In the genomic region with DNA sequence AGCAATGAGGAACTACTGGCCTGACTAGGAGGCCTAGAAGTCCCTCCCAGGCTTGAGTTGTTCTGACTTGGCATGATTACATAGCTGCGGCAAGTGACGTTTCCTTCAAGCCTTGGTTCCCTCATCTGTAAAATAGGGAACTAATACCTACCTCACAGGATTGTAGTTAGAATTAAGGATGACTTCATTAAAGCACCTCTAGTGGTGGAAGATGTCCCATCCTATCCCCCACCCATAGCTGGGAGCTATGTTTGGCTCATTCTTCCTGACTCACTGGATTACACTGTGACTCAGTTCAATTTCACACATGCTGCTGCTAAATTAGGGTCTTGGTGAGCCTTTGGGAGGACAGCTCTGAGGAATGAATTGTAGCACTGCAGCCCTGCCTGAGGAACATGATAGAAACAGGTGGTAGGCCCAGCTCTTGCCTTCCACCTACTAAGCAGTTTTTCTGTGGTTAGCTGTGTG, we compare ENCODE assay signal across 8 cellular contexts. TPM values are rescaled to one million over a fixed set of nuclear protein-coding genes. Genes with fewer than 3 reads are reported as not detected.
A peak's percentile ranks its signal among the peaks of the same experiment; 100 is the strongest.
DNase-seq lines count a peak whose midpoint lies in the region; ATAC-seq and TF ChIP-seq lines count a peak whose summit lies in the region.

No MANE protein-coding gene starts in this region.

- CTCF ChIA-PET in HCT116 (lab: Charles Lee), result interaction anchor here (0.8 to 4.2 kb wide), 7 partner anchors 8 to 322 kb away, joined by 3 to 27 read pairs (median 3); partner anchors contain the start of gene IPO9

- H4K20me1 ChIP-seq in HCT116 (ENCODE audit: insufficient read depth), result no peaks in the 10 kb centered on the region

- POLR2A ChIA-PET in HCT116 (lab: Charles Lee), result interaction anchor here (1.0 to 2.0 kb wide), 5 partner anchors 13 to 168 kb away, joined by 3 to 9 read pairs (median 5); partner anchors contain the start of gene ELF3

- ATAC-seq in HCT116 (peak; percentile 67), upper lobe of right lung (peak; percentile 66)

- H3K4me3 ChIP-seq in HCT116 (replicated peaks in 1 of 2; ENCODE audit: low read depth in 1 of 2, low read length in 2 of 2) (peak overlapping the region in 1 of 2 experiments; percentile 23; a peak in 1 of 4 replicates), upper lobe of right lung (no peak overlapping the region), HAP-1 (no peak overlapping the region)

- peak in 2 of 3 experiments; percentile 38 to 43; a peak in 4 of 6 replicates for TF ChIP-seq CTCF in HCT116 (IDR thresholded peaks at IDR 0.05 in 2 of 3, conservative IDR thresholded peaks at IDR 0.05 in 1 of 3; ENCODE audit: borderline replicate concordance in 1 of 3, insufficient read depth in 1 of 3, low read depth in 2 of 3, low read length in 2 of 3)
- TF ChIP-seq CTCF in upper lobe of right lung (IDR thresholded peaks at IDR 0.05), result no peak

- no peak for TF ChIP-seq RAD21 in HCT116 (IDR thresholded peaks at IDR 0.05; ENCODE audit: low read depth)

- H3K9ac ChIP-seq in HCT116 (ENCODE audit: low read length), result peak overlapping the region; percentile 54

- TF ChIP-seq POLR2A in HCT116 (IDR thresholded peaks at IDR 0.05; ENCODE audit: borderline replicate concordance, extremely low read depth, insufficient read depth, insufficient read length), result no peak

- H3K4me2 ChIP-seq in HCT116 (ENCODE audit: low read length), result peak overlapping the region; percentile 71

- intact Hi-C loops in HCT116 (cut with micrococcal nuclease), result no loop called here
- intact Hi-C loops in upper lobe of right lung (cut with DNase I), result no loop called here

- no peak overlapping the region for H2AFZ ChIP-seq in HCT116 (ENCODE audit: low read depth, low read length, poor library complexity, severe bottlenecking)

- no peaks in the 10 kb centered on the region for H3K79me2 ChIP-seq in HCT116 (ENCODE audit: insufficient read depth, low read length)

- no peaks in the 10 kb centered on the region for H3K9me3 ChIP-seq in HCT116 (ENCODE audit: control insufficient read depth in 1 of 2, insufficient read depth in 1 of 2, low read depth in 1 of 2, low read length in 2 of 2)
- H3K9me3 ChIP-seq in upper lobe of right lung, result no peaks in the 10 kb centered on the region
- H3K9me3 ChIP-seq in HAP-1, result no peaks in the 10 kb centered on the region

- in situ Hi-C loops in HAP-1 (cut with MboI; ENCODE audit: low sequenced_read_pairs), result no loop called here

- H3K9me2 ChIP-seq in HCT116 (ENCODE audit: insufficient read depth), result no peaks in the 10 kb centered on the region

- H3K27me3 ChIP-seq in HCT116 (ENCODE audit: insufficient read depth, low read length), result no peaks in the 10 kb centered on the region
- no peaks in the 10 kb centered on the region for H3K27me3 ChIP-seq in upper lobe of right lung
- H3K27me3 ChIP-seq in HAP-1 (ENCODE audit: low read depth), result 0 out of 2 replicates have a peak, but pooled peaks cover 4% of the 10 kb centered on the region

- BruUV-seq in HCT116 (replicated peaks; lab: Mats Ljungman, UMichigan), result no TSS peak

- H3K36me3 ChIP-seq in HCT116 (ENCODE audit: control insufficient read depth in 1 of 2, insufficient read depth in 2 of 2, low read length in 2 of 2), result no peaks in the 10 kb centered on the region
- H3K36me3 ChIP-seq in upper lobe of right lung, result no peaks in the 10 kb centered on the region
- H3K36me3 ChIP-seq in HAP-1 (replicated peaks), result peaks cover 4% of the 10 kb centered on the region; the same call in 1 of the 2 replicates

- H3K27ac ChIP-seq in HCT116 (ENCODE audit: low read depth, low read length), result peak overlapping the region; percentile 64
- H3K27ac ChIP-seq in upper lobe of right lung, result no peak overlapping the region

- DNase-seq in EH (ENCODE audit: low read depth) (peak; percentile 92), HCT116 (ENCODE audit: low read depth, low spot score) (peak; percentile 71), SIG-M5 treated with dmso at 0.1 percent for 504 hours (lab: John Stamatoyannopoulos, UW; ENCODE audit: unreplicated experiment) (peak; percentile 99), fibroblast of the conjunctiva (ENCODE audit: low read depth) (peak; percentile 48), upper lobe of right lung (no peak), NCI-H526 (lab: John Stamatoyannopoulos, UW) (no peak), HAP-1 (ENCODE audit: low spot score in 2 of 2) (no peak)
- no peak for DNase-seq in activated effector memory CD4-positive, alpha-beta T cell treated with Interleukin-2 at 50 U/mL for 16 hours

- H3K4me1 ChIP-seq in HCT116 (ENCODE audit: control insufficient read depth in 1 of 2, insufficient read depth in 2 of 2, low read length in 2 of 2) (peaks cover 37 to 56% of the 10 kb centered on the region in 2 experiments), upper lobe of right lung (peaks cover 17% of the 10 kb centered on the region), HAP-1 (no peaks in the 10 kb centered on the region)

- RAD21 ChIA-PET in HCT116 (lab: Charles Lee; ENCODE audit: low non-redundant PET in 1 of 2, low total read pairs in 2 of 2, uncharacterized antibody in 2 of 2, unreplicated experiment in 2 of 2), result interaction anchor here in 1 of 2 experiments (0.9 kb wide), 1 partner anchor 91 kb away, joined by 5 read pairs; no protein-coding TSS in a partner anchor

TF ChIP-seq in HCT116, 20 proteins besides CTCF, POLR2A, EP300 and RAD21 (continues in another document):
- TF ChIP-seq TCF7L2 (IDR thresholded peaks at IDR 0.05; ENCODE audit: borderline replicate concordance, extremely low read depth, insufficient read depth, insufficient read length) (no peak), EZH2phosphoT487 (IDR thresholded peaks at IDR 0.05; ENCODE audit: borderline replicate concordance) (no peak), POLR2AphosphoS5 (IDR thresholded peaks at IDR 0.05; ENCODE audit: low read depth, low read length) (peak; percentile 68), EZH2 (IDR thresholded peaks at IDR 0.05) (no peak), CBX3 (IDR thresholded peaks at IDR 0.05; ENCODE audit: low read depth) (no peak), ELF1 (IDR thresholded peaks at IDR 0.05; ENCODE audit: borderline replicate concordance, low read depth) (no peak), FOSL1 (IDR thresholded peaks at IDR 0.05; ENCODE audit: low read depth) (no peak), ATF3 (IDR thresholded peaks at IDR 0.05) (no peak), ZNF274 (IDR thresholded peaks at IDR 0.05; ENCODE audit: low read depth, low read length) (no peak), SIN3A (IDR thresholded peaks at IDR 0.05; ENCODE audit: low read depth) (no peak), YY1 (IDR thresholded peaks at IDR 0.05; ENCODE audit: extremely low read depth, insufficient replicate concordance, low read depth, low read length) (peak; percentile 18), CEBPB (IDR thresholded peaks at IDR 0.05; ENCODE audit: low read depth) (no peak)
- TF ChIP-seq, protein P1, sequence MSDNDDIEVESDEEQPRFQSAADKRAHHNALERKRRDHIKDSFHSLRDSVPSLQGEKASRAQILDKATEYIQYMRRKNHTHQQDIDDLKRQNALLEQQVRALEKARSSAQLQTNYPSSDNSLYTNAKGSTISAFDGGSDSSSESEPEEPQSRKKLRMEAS (IDR thresholded peaks at IDR 0.05), result no peak
- TF ChIP-seq, protein P2, sequence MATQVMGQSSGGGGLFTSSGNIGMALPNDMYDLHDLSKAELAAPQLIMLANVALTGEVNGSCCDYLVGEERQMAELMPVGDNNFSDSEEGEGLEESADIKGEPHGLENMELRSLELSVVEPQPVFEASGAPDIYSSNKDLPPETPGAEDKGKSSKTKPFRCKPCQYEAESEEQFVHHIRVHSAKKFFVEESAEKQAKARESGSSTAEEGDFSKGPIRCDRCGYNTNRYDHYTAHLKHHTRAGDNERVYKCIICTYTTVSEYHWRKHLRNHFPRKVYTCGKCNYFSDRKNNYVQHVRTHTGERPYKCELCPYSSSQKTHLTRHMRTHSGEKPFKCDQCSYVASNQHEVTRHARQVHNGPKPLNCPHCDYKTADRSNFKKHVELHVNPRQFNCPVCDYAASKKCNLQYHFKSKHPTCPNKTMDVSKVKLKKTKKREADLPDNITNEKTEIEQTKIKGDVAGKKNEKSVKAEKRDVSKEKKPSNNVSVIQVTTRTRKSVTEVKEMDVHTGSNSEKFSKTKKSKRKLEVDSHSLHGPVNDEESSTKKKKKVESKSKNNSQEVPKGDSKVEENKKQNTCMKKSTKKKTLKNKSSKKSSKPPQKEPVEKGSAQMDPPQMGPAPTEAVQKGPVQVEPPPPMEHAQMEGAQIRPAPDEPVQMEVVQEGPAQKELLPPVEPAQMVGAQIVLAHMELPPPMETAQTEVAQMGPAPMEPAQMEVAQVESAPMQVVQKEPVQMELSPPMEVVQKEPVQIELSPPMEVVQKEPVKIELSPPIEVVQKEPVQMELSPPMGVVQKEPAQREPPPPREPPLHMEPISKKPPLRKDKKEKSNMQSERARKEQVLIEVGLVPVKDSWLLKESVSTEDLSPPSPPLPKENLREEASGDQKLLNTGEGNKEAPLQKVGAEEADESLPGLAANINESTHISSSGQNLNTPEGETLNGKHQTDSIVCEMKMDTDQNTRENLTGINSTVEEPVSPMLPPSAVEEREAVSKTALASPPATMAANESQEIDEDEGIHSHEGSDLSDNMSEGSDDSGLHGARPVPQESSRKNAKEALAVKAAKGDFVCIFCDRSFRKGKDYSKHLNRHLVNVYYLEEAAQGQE (IDR thresholded peaks at IDR 0.05; ENCODE audit: low read depth), result no peak
- TF ChIP-seq, protein P3, sequence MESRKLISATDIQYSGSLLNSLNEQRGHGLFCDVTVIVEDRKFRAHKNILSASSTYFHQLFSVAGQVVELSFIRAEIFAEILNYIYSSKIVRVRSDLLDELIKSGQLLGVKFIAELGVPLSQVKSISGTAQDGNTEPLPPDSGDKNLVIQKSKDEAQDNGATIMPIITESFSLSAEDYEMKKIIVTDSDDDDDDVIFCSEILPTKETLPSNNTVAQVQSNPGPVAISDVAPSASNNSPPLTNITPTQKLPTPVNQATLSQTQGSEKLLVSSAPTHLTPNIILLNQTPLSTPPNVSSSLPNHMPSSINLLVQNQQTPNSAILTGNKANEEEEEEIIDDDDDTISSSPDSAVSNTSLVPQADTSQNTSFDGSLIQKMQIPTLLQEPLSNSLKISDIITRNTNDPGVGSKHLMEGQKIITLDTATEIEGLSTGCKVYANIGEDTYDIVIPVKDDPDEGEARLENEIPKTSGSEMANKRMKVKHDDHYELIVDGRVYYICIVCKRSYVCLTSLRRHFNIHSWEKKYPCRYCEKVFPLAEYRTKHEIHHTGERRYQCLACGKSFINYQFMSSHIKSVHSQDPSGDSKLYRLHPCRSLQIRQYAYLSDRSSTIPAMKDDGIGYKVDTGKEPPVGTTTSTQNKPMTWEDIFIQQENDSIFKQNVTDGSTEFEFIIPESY (IDR thresholded peaks at IDR 0.05; ENCODE audit: extremely low read depth, insufficient replicate concordance, low read length), result peak; percentile 37

RNA-seq across cellular contexts. Expression of gene SHISA4, which starts 6.0 kb away (rescaled TPM):
- 15.2 TPM for total RNA-seq in HCT116 (2021; ENCODE audit: unreplicated experiment)
- 23.0 and 23.2 TPM in 2 replicates for polyA plus RNA-seq in HCT116 (2012)
- total RNA-seq in upper lobe of right lung, result 8.6 TPM

RNA-seq across cellular contexts. Expression of gene IPO9, which starts 53.7 kb away (rescaled TPM):
- total RNA-seq in HCT116 (2021; ENCODE audit: unreplicated experiment), result 80.6 TPM
- 34.4 and 44.0 TPM in 2 replicates for polyA plus RNA-seq in HCT116 (2012)
- 44.5 TPM for total RNA-seq in upper lobe of right lung

Comparison
In these comparisons a context has a peak if more than half of its experiments do, and no peak if none do; other contexts are left out.
1. DNase-seq: peak in EH (single experiment), HCT116 (single experiment), SIG-M5 treated with dmso at 0.1 percent for 504 hours (single experiment) and fibroblast of the conjunctiva (single experiment); none in upper lobe of right lung (single experiment), activated effector memory CD4-positive, alpha-beta T cell treated with Interleukin-2 at 50 U/mL for 16 hours (single experiment), NCI-H526 (0 of 2) and HAP-1 (0 of 2).